Comparison of ENCODE assay signal across 9 cellular contexts in the genomic region with DNA sequence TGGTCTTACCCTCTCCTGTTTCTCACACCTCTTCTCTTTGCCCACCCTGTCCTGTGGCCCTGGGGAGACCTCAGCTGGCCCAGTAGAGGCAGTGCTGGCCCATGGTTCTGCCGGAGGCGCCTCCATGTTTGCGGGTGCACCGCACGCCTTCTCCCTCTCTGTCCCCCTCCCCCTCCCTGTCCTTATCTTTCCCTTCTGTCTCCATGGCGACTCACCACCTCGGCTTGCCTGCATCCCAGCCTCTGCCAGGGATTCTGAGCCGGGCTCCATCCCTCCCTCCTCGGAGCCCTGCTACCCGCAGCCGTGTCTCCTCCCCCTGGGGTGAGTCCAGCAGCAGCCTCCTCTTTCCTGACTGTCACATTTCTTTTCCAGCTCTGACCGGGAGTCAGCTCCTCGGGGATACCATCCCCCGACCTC. TPM values are rescaled to one million over a fixed set of nuclear protein-coding genes. Genes with fewer than 3 reads are reported as not detected.
DNase-seq lines count a peak whose midpoint lies in the region; ATAC-seq and TF ChIP-seq lines count a peak whose summit lies in the region.
"Had no signal": no experiment of that assay in that cellular context is flagged by ENCODE, and none has a peak within 500 bp of the region (broad histone marks: within the 10 kb centered on the region; RNA-seq: fewer than 3 reads in every experiment).

Gene RNF112 (plus strand): TSS at position 358 of the 417 bp plus-strand sequence. CDS start 177 bp downstream, outside the sequence.

- DNase-seq in Right ventricle myocardium inferior (ENCODE audit: missing footprints) (no peak), right atrium auricular region (ENCODE audit: low spot score) (no peak), endothelial cell (ENCODE audit: low spot score) (no peak), mesenteric fat pad (ENCODE audit: low spot score) (peak; percentile 84), COR-L47 (lab: John Stamatoyannopoulos, UW) (no peak)
- no peak for DNase-seq in activated T-cell treated with anti-CD3 and anti-CD28 coated beads, Interleukin-2, amount 50 U/mL, for 48 hours
- DNase-seq in activated T-cell treated with anti-CD3 and anti-CD28 coated beads, Interleukin-2, amount 50 U/mL, for 72 hours: no peak

- no peaks in the 10 kb centered on the region for H3K36me3 ChIP-seq in right atrium auricular region

- peak within 1 kb of the TSS in 1 of 2 donors; percentile 31 for H3K27ac ChIP-seq in right atrium auricular region

- no peak within 1 kb of the TSS for H3K4me3 Mint-ChIP-seq in endothelial cell (ENCODE audit: unreplicated experiment)
- H3K4me3 Mint-ChIP-seq in activated T-cell treated with anti-CD3 and anti-CD28 coated beads, Interleukin-2, amount 50 U/mL, for 72 hours: no peak within 1 kb of the TSS
- H3K4me3 Mint-ChIP-seq: B cell had no signal

- ATAC-seq in Right ventricle myocardium inferior (peak; percentile 61), HG03280 (IDR thresholded peaks at IDR 0.05; ENCODE audit: unreplicated experiment) (no peak)
- ATAC-seq in activated T-cell treated with anti-CD3 and anti-CD28 coated beads, Interleukin-2, amount 50 U/mL, for 72 hours (replicated peaks in 1 of 2): no peak

- H3K9me3 Mint-ChIP-seq in endothelial cell (ENCODE audit: unreplicated experiment): no peaks in the 10 kb centered on the region
- H3K9me3 Mint-ChIP-seq in activated T-cell treated with anti-CD3 and anti-CD28 coated beads, Interleukin-2, amount 50 U/mL, for 72 hours: no peaks in the 10 kb centered on the region

- no peaks in the 10 kb centered on the region for H3K9me3 ChIP-seq in right atrium auricular region

- peaks cover 7% of the 10 kb centered on the region for H3K27me3 Mint-ChIP-seq in endothelial cell (ENCODE audit: unreplicated experiment)
- no peaks in the 10 kb centered on the region for H3K27me3 Mint-ChIP-seq in activated T-cell treated with anti-CD3 and anti-CD28 coated beads, Interleukin-2, amount 50 U/mL, for 72 hours (ENCODE audit: low read depth)

- intact Hi-C loops in Right ventricle myocardium inferior (cut with DNase I): no loop called here

- no peaks in the 10 kb centered on the region for H3K36me3 Mint-ChIP-seq in endothelial cell (ENCODE audit: low read depth, unreplicated experiment)
- no peaks in the 10 kb centered on the region for H3K36me3 Mint-ChIP-seq in activated T-cell treated with anti-CD3 and anti-CD28 coated beads, Interleukin-2, amount 50 U/mL, for 72 hours (ENCODE audit: insufficient read depth in 2 of 2)

- peaks cover 2% of the 10 kb centered on the region for H3K4me1 Mint-ChIP-seq in endothelial cell (ENCODE audit: unreplicated experiment)
- H3K4me1 Mint-ChIP-seq in activated T-cell treated with anti-CD3 and anti-CD28 coated beads, Interleukin-2, amount 50 U/mL, for 72 hours (ENCODE audit: low read depth): no peaks in the 10 kb centered on the region
- H3K4me1 Mint-ChIP-seq: B cell had no signal

- H3K27ac Mint-ChIP-seq in endothelial cell (ENCODE audit: unreplicated experiment): peak within 1 kb of the TSS; percentile 2
- no peak within 1 kb of the TSS for H3K27ac Mint-ChIP-seq in activated T-cell treated with anti-CD3 and anti-CD28 coated beads, Interleukin-2, amount 50 U/mL, for 72 hours
- H3K27ac Mint-ChIP-seq: B cell had no signal

- no peak for TF ChIP-seq CTCF in right atrium auricular region (IDR thresholded peaks at IDR 0.05)
- TF ChIP-seq CTCF in endothelial cell (IDR thresholded peaks at IDR 0.05; ENCODE audit: unreplicated experiment): no peak

- H3K4me3 ChIP-seq in right atrium auricular region: peak within 1 kb of the TSS in 1 of 2 donors; percentile 44

- H3K4me1 ChIP-seq in right atrium auricular region: peaks cover 0 to 18% of the 10 kb centered on the region in 2 donors

- no peaks in the 10 kb centered on the region for H3K27me3 ChIP-seq in right atrium auricular region

RNA-seq across cellular contexts. Expression of gene RNF112, which starts in this region (rescaled TPM):
- total RNA-seq in Right ventricle myocardium inferior: 3.5 TPM
- 1 to 10 TPM in 1 of 2 donors, under 1 TPM in 1; 0.67 to 1.2 TPM for total RNA-seq in right atrium auricular region
- 0.31 TPM for total RNA-seq in endothelial cell (ENCODE audit: unreplicated experiment)
- total RNA-seq in mesenteric fat pad: 3.9 TPM
- 1 to 10 TPM in 1 of 2 donors, under 1 TPM in 1; 0.84 to 1.6 TPM for total RNA-seq in activated T-cell treated with anti-CD3 and anti-CD28 coated beads, Interleukin-2, amount 50 U/mL, for 72 hours
